1 cellular context compared by ENCODE assay signal in genomic region chr6:28789553-28790083, GRCh38.
A peak's percentile ranks its signal among the peaks of the same experiment; 100 is the strongest.
TF ChIP-seq lines count a peak whose summit lies in the region.

No MANE protein-coding gene starts in this region.

TF ChIP-seq in K562, 482 proteins besides CTCF, POLR2A, EP300 and RAD21 (continued from another document and continues in another):
- no peak for TF ChIP-seq ZBTB26 (CRISPR knock-in tag; IDR thresholded peaks at IDR 0.05)
- no peak for TF ChIP-seq NR2F6 (CRISPR knock-in tag; IDR thresholded peaks at IDR 0.05)
- no peak for TF ChIP-seq STAG1 (CRISPR knock-in tag; IDR thresholded peaks at IDR 0.05; ENCODE audit: borderline replicate concordance)
- TF ChIP-seq SIRT6 (IDR thresholded peaks at IDR 0.05; ENCODE audit: low read depth, low read length) = no peak
- no peak for TF ChIP-seq ZFPM2 (CRISPR knock-in tag; IDR thresholded peaks at IDR 0.05)
- TF ChIP-seq, protein P1, sequence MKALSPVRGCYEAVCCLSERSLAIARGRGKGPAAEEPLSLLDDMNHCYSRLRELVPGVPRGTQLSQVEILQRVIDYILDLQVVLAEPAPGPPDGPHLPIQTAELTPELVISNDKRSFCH (CRISPR knock-in tag; IDR thresholded peaks at IDR 0.05) = no peak
- TF ChIP-seq, protein P1 (tag; IDR thresholded peaks at IDR 0.05) = peak; percentile 33; the same call in 1 of the 2 replicates
- TF ChIP-seq, protein P2, sequence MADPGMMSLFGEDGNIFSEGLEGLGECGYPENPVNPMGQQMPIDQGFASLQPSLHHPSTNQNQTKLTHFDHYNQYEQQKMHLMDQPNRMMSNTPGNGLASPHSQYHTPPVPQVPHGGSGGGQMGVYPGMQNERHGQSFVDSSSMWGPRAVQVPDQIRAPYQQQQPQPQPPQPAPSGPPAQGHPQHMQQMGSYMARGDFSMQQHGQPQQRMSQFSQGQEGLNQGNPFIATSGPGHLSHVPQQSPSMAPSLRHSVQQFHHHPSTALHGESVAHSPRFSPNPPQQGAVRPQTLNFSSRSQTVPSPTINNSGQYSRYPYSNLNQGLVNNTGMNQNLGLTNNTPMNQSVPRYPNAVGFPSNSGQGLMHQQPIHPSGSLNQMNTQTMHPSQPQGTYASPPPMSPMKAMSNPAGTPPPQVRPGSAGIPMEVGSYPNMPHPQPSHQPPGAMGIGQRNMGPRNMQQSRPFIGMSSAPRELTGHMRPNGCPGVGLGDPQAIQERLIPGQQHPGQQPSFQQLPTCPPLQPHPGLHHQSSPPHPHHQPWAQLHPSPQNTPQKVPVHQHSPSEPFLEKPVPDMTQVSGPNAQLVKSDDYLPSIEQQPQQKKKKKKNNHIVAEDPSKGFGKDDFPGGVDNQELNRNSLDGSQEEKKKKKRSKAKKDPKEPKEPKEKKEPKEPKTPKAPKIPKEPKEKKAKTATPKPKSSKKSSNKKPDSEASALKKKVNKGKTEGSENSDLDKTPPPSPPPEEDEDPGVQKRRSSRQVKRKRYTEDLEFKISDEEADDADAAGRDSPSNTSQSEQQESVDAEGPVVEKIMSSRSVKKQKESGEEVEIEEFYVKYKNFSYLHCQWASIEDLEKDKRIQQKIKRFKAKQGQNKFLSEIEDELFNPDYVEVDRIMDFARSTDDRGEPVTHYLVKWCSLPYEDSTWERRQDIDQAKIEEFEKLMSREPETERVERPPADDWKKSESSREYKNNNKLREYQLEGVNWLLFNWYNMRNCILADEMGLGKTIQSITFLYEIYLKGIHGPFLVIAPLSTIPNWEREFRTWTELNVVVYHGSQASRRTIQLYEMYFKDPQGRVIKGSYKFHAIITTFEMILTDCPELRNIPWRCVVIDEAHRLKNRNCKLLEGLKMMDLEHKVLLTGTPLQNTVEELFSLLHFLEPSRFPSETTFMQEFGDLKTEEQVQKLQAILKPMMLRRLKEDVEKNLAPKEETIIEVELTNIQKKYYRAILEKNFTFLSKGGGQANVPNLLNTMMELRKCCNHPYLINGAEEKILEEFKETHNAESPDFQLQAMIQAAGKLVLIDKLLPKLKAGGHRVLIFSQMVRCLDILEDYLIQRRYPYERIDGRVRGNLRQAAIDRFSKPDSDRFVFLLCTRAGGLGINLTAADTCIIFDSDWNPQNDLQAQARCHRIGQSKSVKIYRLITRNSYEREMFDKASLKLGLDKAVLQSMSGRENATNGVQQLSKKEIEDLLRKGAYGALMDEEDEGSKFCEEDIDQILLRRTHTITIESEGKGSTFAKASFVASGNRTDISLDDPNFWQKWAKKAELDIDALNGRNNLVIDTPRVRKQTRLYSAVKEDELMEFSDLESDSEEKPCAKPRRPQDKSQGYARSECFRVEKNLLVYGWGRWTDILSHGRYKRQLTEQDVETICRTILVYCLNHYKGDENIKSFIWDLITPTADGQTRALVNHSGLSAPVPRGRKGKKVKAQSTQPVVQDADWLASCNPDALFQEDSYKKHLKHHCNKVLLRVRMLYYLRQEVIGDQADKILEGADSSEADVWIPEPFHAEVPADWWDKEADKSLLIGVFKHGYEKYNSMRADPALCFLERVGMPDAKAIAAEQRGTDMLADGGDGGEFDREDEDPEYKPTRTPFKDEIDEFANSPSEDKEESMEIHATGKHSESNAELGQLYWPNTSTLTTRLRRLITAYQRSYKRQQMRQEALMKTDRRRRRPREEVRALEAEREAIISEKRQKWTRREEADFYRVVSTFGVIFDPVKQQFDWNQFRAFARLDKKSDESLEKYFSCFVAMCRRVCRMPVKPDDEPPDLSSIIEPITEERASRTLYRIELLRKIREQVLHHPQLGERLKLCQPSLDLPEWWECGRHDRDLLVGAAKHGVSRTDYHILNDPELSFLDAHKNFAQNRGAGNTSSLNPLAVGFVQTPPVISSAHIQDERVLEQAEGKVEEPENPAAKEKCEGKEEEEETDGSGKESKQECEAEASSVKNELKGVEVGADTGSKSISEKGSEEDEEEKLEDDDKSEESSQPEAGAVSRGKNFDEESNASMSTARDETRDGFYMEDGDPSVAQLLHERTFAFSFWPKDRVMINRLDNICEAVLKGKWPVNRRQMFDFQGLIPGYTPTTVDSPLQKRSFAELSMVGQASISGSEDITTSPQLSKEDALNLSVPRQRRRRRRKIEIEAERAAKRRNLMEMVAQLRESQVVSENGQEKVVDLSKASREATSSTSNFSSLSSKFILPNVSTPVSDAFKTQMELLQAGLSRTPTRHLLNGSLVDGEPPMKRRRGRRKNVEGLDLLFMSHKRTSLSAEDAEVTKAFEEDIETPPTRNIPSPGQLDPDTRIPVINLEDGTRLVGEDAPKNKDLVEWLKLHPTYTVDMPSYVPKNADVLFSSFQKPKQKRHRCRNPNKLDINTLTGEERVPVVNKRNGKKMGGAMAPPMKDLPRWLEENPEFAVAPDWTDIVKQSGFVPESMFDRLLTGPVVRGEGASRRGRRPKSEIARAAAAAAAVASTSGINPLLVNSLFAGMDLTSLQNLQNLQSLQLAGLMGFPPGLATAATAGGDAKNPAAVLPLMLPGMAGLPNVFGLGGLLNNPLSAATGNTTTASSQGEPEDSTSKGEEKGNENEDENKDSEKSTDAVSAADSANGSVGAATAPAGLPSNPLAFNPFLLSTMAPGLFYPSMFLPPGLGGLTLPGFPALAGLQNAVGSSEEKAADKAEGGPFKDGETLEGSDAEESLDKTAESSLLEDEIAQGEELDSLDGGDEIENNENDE (IDR thresholded peaks at IDR 0.05; ENCODE audit: low read depth, low read length) = no peak
- TF ChIP-seq, protein P3, sequence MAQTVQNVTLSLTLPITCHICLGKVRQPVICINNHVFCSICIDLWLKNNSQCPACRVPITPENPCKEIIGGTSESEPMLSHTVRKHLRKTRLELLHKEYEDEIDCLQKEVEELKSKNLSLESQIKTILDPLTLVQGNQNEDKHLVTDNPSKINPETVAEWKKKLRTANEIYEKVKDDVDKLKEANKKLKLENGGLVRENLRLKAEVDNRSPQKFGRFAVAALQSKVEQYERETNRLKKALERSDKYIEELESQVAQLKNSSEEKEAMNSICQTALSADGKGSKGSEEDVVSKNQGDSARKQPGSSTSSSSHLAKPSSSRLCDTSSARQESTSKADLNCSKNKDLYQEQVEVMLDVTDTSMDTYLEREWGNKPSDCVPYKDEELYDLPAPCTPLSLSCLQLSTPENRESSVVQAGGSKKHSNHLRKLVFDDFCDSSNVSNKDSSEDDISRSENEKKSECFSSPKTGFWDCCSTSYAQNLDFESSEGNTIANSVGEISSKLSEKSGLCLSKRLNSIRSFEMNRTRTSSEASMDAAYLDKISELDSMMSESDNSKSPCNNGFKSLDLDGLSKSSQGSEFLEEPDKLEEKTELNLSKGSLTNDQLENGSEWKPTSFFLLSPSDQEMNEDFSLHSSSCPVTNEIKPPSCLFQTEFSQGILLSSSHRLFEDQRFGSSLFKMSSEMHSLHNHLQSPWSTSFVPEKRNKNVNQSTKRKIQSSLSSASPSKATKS (CRISPR knock-in tag; IDR thresholded peaks at IDR 0.05) = no peak; the same call in 1 of the 2 replicates
- no peak for TF ChIP-seq MITF (IDR thresholded peaks at IDR 0.05)
- TF ChIP-seq ZBTB49 (CRISPR knock-in tag; IDR thresholded peaks at IDR 0.05; ENCODE audit: borderline replicate concordance) = no peak
- peak; percentile 60 for TF ChIP-seq NUFIP1 (IDR thresholded peaks at IDR 0.05; ENCODE audit: partially characterized antibody)
- TF ChIP-seq ZNF232 (CRISPR knock-in tag; IDR thresholded peaks at IDR 0.05) = no peak
- no peak for TF ChIP-seq HNRNPK (IDR thresholded peaks at IDR 0.05; ENCODE audit: low read depth, low read length, poor library complexity, severe bottlenecking)
- TF ChIP-seq ZNF384 (IDR thresholded peaks at IDR 0.05; ENCODE audit: low read depth, low read length) = peak; percentile 95
- TF ChIP-seq DACH1 (IDR thresholded peaks at IDR 0.05; ENCODE audit: partially characterized antibody) = no peak
- TF ChIP-seq, protein P4, sequence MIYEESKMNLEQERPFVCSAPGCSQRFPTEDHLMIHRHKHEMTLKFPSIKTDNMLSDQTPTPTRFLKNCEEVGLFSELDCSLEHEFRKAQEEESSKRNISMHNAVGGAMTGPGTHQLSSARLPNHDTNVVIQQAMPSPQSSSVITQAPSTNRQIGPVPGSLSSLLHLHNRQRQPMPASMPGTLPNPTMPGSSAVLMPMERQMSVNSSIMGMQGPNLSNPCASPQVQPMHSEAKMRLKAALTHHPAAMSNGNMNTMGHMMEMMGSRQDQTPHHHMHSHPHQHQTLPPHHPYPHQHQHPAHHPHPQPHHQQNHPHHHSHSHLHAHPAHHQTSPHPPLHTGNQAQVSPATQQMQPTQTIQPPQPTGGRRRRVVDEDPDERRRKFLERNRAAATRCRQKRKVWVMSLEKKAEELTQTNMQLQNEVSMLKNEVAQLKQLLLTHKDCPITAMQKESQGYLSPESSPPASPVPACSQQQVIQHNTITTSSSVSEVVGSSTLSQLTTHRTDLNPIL (CRISPR knock-in tag; IDR thresholded peaks at IDR 0.05) = no peak
- TF ChIP-seq ZNF263 (CRISPR knock-in tag; IDR thresholded peaks at IDR 0.05; ENCODE audit: borderline replicate concordance) = 0 out of 2 replicates have a peak, but pooled peaks have one; percentile 35
- no peak for TF ChIP-seq MTA2 (IDR thresholded peaks at IDR 0.05; ENCODE audit: low read depth)
- TF ChIP-seq, protein P5, sequence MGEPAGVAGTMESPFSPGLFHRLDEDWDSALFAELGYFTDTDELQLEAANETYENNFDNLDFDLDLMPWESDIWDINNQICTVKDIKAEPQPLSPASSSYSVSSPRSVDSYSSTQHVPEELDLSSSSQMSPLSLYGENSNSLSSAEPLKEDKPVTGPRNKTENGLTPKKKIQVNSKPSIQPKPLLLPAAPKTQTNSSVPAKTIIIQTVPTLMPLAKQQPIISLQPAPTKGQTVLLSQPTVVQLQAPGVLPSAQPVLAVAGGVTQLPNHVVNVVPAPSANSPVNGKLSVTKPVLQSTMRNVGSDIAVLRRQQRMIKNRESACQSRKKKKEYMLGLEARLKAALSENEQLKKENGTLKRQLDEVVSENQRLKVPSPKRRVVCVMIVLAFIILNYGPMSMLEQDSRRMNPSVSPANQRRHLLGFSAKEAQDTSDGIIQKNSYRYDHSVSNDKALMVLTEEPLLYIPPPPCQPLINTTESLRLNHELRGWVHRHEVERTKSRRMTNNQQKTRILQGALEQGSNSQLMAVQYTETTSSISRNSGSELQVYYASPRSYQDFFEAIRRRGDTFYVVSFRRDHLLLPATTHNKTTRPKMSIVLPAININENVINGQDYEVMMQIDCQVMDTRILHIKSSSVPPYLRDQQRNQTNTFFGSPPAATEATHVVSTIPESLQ (CRISPR knock-in tag; IDR thresholded peaks at IDR 0.05) = no peak
- TF ChIP-seq GABPB1 (CRISPR knock-in tag; IDR thresholded peaks at IDR 0.05) = no peak
- TF ChIP-seq TRIM24 (IDR thresholded peaks at IDR 0.05) = no peak; a peak in 1 of 4 replicates
- TF ChIP-seq DMBX1 (CRISPR knock-in tag; IDR thresholded peaks at IDR 0.05; ENCODE audit: borderline replicate concordance) = no peak; the same call in 1 of the 2 replicates
- no peak for TF ChIP-seq ELK3 (CRISPR knock-in tag; IDR thresholded peaks at IDR 0.05)
